In genomic region chr1:211588711-211589110, GRCh38 we compare ENCODE assay signal across 24 cellular contexts.
"Had no signal": no experiment of that assay in that cellular context is flagged by ENCODE, and none has a peak within 500 bp of the region (broad histone marks: within the 10 kb centered on the region; RNA-seq: fewer than 3 reads in every experiment).

No MANE protein-coding gene starts in this region.

- FAIRE-seq: endothelial cell of umbilical vein, small intestine, urothelium cell line had no signal

- H3K27ac ChIP-seq: colonic mucosa, parathyroid adenoma, right lobe of liver, upper lobe of left lung had no signal

- H3K27me3 ChIP-seq: colonic mucosa, right lobe of liver, tibial nerve, upper lobe of left lung had no signal

- H3K4me3 ChIP-seq: colonic mucosa, lung, mucosa of descending colon, right lobe of liver, thoracic aorta, tibial nerve, upper lobe of left lung had no signal

- H2AFZ ChIP-seq: parathyroid adenoma had no signal

- H3K4me1 ChIP-seq: colonic mucosa, parathyroid adenoma, right lobe of liver had no signal

- H3K79me2 ChIP-seq: parathyroid adenoma had no signal

- DNase-seq: colonic mucosa; dermis blood vessel endothelial cell; effector memory CD4-positive, alpha-beta T cell; foreskin fibroblast; hypothalamus; immature natural killer cell; islet precursor cell; mesenchymal stem cell; mucosa of descending colon; naive B cell; right lobe of liver; small intestine; stimulated activated CD4-positive, alpha-beta T cell treated with anti-CD3 and anti-CD28 coated beads, Interleukin-15, amount 100 ng/mL, for 24 hours; stimulated activated CD4-positive, alpha-beta T cell treated with anti-CD3 and anti-CD28 coated beads, Interleukin-2, amount 100 ng/mL, for 48 hours; stimulated activated naive B cell treated with anti-CD40 and anti-IgM and Interleukin-4, amounts not matched to agents 10 μg/mL and 1 μg/mL and 100 μg/mL, for 72 hours; upper lobe of left lung had no signal

- H3K9ac ChIP-seq: parathyroid adenoma had no signal

- ATAC-seq: left lobe of liver; mucosa of descending colon; natural killer cell treated with Interleukin-12 subunit alpha and Interleukin-12 subunit beta and Interleukin-15 and Interleukin-18, amount 100 ng/mL, for 72 hours; right lobe of liver; stimulated activated naive B cell treated with anti-CD40 and anti-IgM and Interleukin-4, amounts not matched to agents 10 μg/mL and 1 μg/mL and 100 μg/mL, for 72 hours had no signal

- H3K36me3 ChIP-seq: colonic mucosa, right lobe of liver, thoracic aorta, tibial nerve, upper lobe of left lung had no signal

- H3K9me3 ChIP-seq: colonic mucosa, mucosa of descending colon, right lobe of liver, thoracic aorta, tibial nerve, upper lobe of left lung had no signal
